Comparison of ENCODE assay signal across 8 cellular contexts in the genomic region with DNA sequence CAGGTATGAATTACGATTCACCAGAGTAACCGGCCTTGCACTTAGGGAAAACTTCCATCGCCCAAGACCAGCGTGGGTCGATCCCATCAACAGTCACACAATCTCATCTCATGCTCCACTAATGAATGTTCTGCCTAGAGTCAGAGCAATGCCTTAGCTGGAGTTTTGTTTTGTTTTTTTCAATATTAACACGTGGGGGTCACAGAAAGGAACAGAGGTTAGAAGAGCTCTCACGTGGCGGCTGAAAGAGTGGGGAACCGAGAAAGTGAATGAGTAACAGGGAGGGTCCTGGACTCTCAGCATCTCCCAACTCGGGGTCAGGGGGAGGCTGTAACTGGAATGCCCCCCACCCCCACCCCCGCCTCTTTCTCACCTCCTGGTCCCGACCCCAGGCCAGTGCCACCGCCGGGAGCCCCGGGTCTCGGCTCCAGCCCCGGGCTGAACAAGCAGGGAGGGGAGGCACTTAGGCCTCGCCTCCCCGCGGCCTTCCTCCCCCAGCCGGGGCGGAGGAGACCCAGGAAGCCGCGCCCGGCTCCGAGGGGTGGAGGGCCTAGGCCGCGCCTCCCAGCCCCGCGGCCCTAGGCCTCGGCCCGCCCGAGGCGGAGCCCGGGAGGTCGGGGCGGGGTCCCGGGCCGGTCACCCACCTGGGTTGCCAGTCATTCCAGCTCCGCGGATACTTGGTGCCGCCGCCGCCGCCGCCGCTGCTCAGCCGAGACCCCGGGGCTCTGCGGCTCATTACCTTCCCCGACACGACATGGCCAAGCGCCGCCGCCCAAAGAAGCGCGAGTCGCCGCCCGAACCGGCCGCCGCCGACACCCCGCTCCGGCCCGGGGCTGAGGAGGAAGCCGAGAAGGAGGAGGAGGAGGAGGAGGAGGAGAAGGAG. TPM values are rescaled to one million over a fixed set of nuclear protein-coding genes. Genes with fewer than 3 reads are reported as not detected.
DNase-seq lines count a peak whose midpoint lies in the region; ATAC-seq and TF ChIP-seq lines count a peak whose summit lies in the region.
"Not testable (repeated sequence)": the region's sequence is repeated elsewhere in the genome, so short reads cannot be mapped to it uniquely, and the experiment has no call there.

No MANE protein-coding gene starts in this region.

- H2BK20ac ChIP-seq in H9 (ENCODE audit: low read depth, low read length, poor library complexity, severe bottlenecking): not testable (repeated sequence)

- not testable (repeated sequence) for H2BK5ac ChIP-seq in H9 (ENCODE audit: insufficient read length, low read length)

- not testable (repeated sequence) for H3T11ph ChIP-seq in H9 (ENCODE audit: low read length)

- H3K4me1 ChIP-seq in H9 (ENCODE audit: insufficient read depth, low read length); neuron (ENCODE audit: insufficient read depth, low read length): not testable (repeated sequence)
- H3K4me1 ChIP-seq in KMS-11 (ENCODE audit: low read depth, poor library complexity, severe bottlenecking): peaks cover 43% of the 10 kb centered on the region

- not testable (repeated sequence) for H2AFZ ChIP-seq in H9 (ENCODE audit: low read length); neuron (ENCODE audit: low read depth, low read length)
- H2AFZ ChIP-seq in KMS-11 (ENCODE audit: low read depth): peak overlapping the region; percentile 59

- not testable (repeated sequence) for TF ChIP-seq CTCF in H9 (conservative IDR thresholded peaks at IDR 0.05); KMS-11 (conservative IDR thresholded peaks at IDR 0.05; ENCODE audit: low read depth, low read length)

- H3K79me1 ChIP-seq in H9 (ENCODE audit: insufficient read depth, low read depth, low read length, poor library complexity, severe bottlenecking): not testable (repeated sequence)

- not testable (repeated sequence) for H3K27me3 ChIP-seq in H9 (ENCODE audit: insufficient read depth, low read length); KMS-11 (ENCODE audit: insufficient read depth, low read depth); neuron (ENCODE audit: insufficient read depth, low read length)

- H4K5ac ChIP-seq in H9 (ENCODE audit: insufficient read length, low read depth, low read length): not testable (repeated sequence)

- not testable (repeated sequence) for H2BK12ac ChIP-seq in H9 (ENCODE audit: insufficient read length, low read depth, low read length)

- not testable (repeated sequence) for H3K36me3 ChIP-seq in KMS-11 (ENCODE audit: insufficient read depth); neuron (ENCODE audit: insufficient read depth, low read length)

- not testable (repeated sequence) for H3K9me3 ChIP-seq in H9 (ENCODE audit: control insufficient read depth, low read depth, low read length); neuron (ENCODE audit: low read length)

- peak overlapping the region; percentile 76 for H3K9ac ChIP-seq in H9 (ENCODE audit: extremely low read depth, insufficient read length, low read length)
- peak overlapping the region; percentile 93 for H3K9ac ChIP-seq in KMS-11

- H3K27ac Mint-ChIP-seq in H9: peak overlapping the region; percentile 88 to 98 (median 96)
- peak overlapping the region; percentile 98 to 99 for H3K27ac Mint-ChIP-seq in activated naive CD4-positive, alpha-beta T cell treated with anti-CD3 and anti-CD28 coated beads, Interleukin-2, amount 50 U/mL, for 72 hours
- peak overlapping the region; percentile 99 for H3K27ac Mint-ChIP-seq in stimulated activated memory B cell treated with anti-CD40 and anti-IgM and Interleukin-4, amounts not matched to agents 10 μg/mL and 1 μg/mL and 100 μg/mL, for 72 hours

- not testable (repeated sequence) for H3K23me2 ChIP-seq in H9 (ENCODE audit: insufficient read length, low read depth, low read length, poor library complexity, severe bottlenecking)

- not testable (repeated sequence) for H4K8ac ChIP-seq in H9 (replicated peaks; ENCODE audit: insufficient read length, low read depth, low read length)

- not testable (repeated sequence) for H2BK15ac ChIP-seq in H9 (ENCODE audit: low read depth, low read length)

- DNase-seq in ELF-1 (ENCODE audit: low read depth, low spot score) (peak; percentile 75), H9 (peak; percentile 38), T follicular helper cell (ENCODE audit: low read depth) (peak; percentile 39), germinal center (ENCODE audit: low spot score) (peak; percentile 25)
- DNase-seq in activated naive CD4-positive, alpha-beta T cell treated with anti-CD3 and anti-CD28 coated beads, Interleukin-2, amount 50 U/mL, for 72 hours (ENCODE audit: low spot score in 2 of 2): peak in 1 of 2 donors; percentile 76

- peaks cover 3 to 10% (median 3%) of the 10 kb centered on the region in 3 experiments; a peak in 5 of 7 replicates for H3K36me3 Mint-ChIP-seq in H9 (ENCODE audit: insufficient read depth in 1 of 3, low read depth in 3 of 3)
- H3K36me3 Mint-ChIP-seq in activated naive CD4-positive, alpha-beta T cell treated with anti-CD3 and anti-CD28 coated beads, Interleukin-2, amount 50 U/mL, for 72 hours: peaks cover 7 to 31% of the 10 kb centered on the region in 2 donors
- not testable (repeated sequence) for H3K36me3 Mint-ChIP-seq in stimulated activated memory B cell treated with anti-CD40 and anti-IgM and Interleukin-4, amounts not matched to agents 10 μg/mL and 1 μg/mL and 100 μg/mL, for 72 hours

- ATAC-seq in activated naive CD4-positive, alpha-beta T cell treated with anti-CD3 and anti-CD28 coated beads, Interleukin-2, amount 50 U/mL, for 72 hours: peak; percentile 38 to 75
- ATAC-seq in stimulated activated memory B cell treated with anti-CD40 and anti-IgM and Interleukin-4, amounts not matched to agents 10 μg/mL and 1 μg/mL and 100 μg/mL, for 72 hours: peak; percentile 74

- H4K20me1 ChIP-seq in H9 (ENCODE audit: control insufficient read depth, insufficient read depth, insufficient read length); KMS-11 (ENCODE audit: insufficient read depth): not testable (repeated sequence)

- not testable (repeated sequence) for H3K4me3 ChIP-seq in KMS-11 (IDR thresholded peaks at IDR 0.05; ENCODE audit: insufficient read depth, low read depth, low read length)
- peak overlapping the region; percentile 97 for H3K4me3 ChIP-seq in neuron (ENCODE audit: low read length)

- H3K23ac ChIP-seq in H9 (ENCODE audit: insufficient read length, low read depth, low read length): not testable (repeated sequence)

- not testable (repeated sequence) for H3K4ac ChIP-seq in H9 (ENCODE audit: low read depth, low read length)

- H3K4me2 ChIP-seq in H9 (ENCODE audit: insufficient read depth, insufficient read length, low read length): peak overlapping the region; percentile 45
- H3K4me2 ChIP-seq in KMS-11: peak overlapping the region; percentile 46

- not testable (repeated sequence) for H2BK120ac ChIP-seq in H9 (ENCODE audit: low read depth, low read length, poor library complexity, severe bottlenecking)

- peak overlapping the region; percentile 89 to 98 for H3K4me3 Mint-ChIP-seq in H9
- peak overlapping the region; percentile 86 for H3K4me3 Mint-ChIP-seq in stimulated activated memory B cell treated with anti-CD40 and anti-IgM and Interleukin-4, amounts not matched to agents 10 μg/mL and 1 μg/mL and 100 μg/mL, for 72 hours

- not testable (repeated sequence) for H3K14ac ChIP-seq in H9 (ENCODE audit: insufficient read depth, low read length)

- H3K27ac ChIP-seq in H9 (ENCODE audit: insufficient read length, low read depth, low read length): not testable (repeated sequence)
- H3K27ac ChIP-seq in KMS-11: peak overlapping the region; percentile 99

- H3K4me1 Mint-ChIP-seq in H9: peaks cover 11 to 21% of the 10 kb centered on the region in 2 experiments
- H3K4me1 Mint-ChIP-seq in stimulated activated memory B cell treated with anti-CD40 and anti-IgM and Interleukin-4, amounts not matched to agents 10 μg/mL and 1 μg/mL and 100 μg/mL, for 72 hours: peaks cover 51% of the 10 kb centered on the region

- not testable (repeated sequence) for H3K18ac ChIP-seq in H9 (ENCODE audit: insufficient read length, low read depth, low read length)

- H3K27me3 Mint-ChIP-seq in H9 (ENCODE audit: low read depth); stimulated activated memory B cell treated with anti-CD40 and anti-IgM and Interleukin-4, amounts not matched to agents 10 μg/mL and 1 μg/mL and 100 μg/mL, for 72 hours: not testable (repeated sequence)

- H3K79me2 ChIP-seq in H9 (ENCODE audit: insufficient read depth, low read length) (peaks cover 26% of the 10 kb centered on the region), KMS-11 (ENCODE audit: insufficient read depth, low read depth) (peaks cover 49% of the 10 kb centered on the region)

- H3K56ac ChIP-seq in H9 (ENCODE audit: insufficient read length, low read depth, low read length): not testable (repeated sequence)

- H3K9me3 Mint-ChIP-seq in H9; activated naive CD4-positive, alpha-beta T cell treated with anti-CD3 and anti-CD28 coated beads, Interleukin-2, amount 50 U/mL, for 72 hours; stimulated activated memory B cell treated with anti-CD40 and anti-IgM and Interleukin-4, amounts not matched to agents 10 μg/mL and 1 μg/mL and 100 μg/mL, for 72 hours: not testable (repeated sequence)

- H4K91ac ChIP-seq in H9 (ENCODE audit: insufficient read length, low read depth, low read length): not testable (repeated sequence)

- not testable (repeated sequence) for H2AK5ac ChIP-seq in H9 (ENCODE audit: insufficient read length, low read length)

- WGBS in H9 (ENCODE audit: extremely low coverage, insufficient read length, low lambda C conversion rate): no CpG with 5 or more reads among the region's 68 CpGs

RNA-seq across cellular contexts. Expression of a gene that starts 0.7 kb away (rescaled TPM):
- total RNA-seq in H9 (2021): 75.7 and 96.4 TPM in 2 replicates
- total RNA-seq in activated naive CD4-positive, alpha-beta T cell treated with anti-CD3 and anti-CD28 coated beads, Interleukin-2, amount 50 U/mL, for 72 hours: 100 to 1,000 TPM; 181 to 216 TPM

RNA-seq across cellular contexts. Expression of a gene that starts 58.2 kb away (rescaled TPM):
- 4.3 and 4.8 TPM in 2 replicates for total RNA-seq in H9 (2021)
- not detected for total RNA-seq in activated naive CD4-positive, alpha-beta T cell treated with anti-CD3 and anti-CD28 coated beads, Interleukin-2, amount 50 U/mL, for 72 hours
